Comparison of ENCODE assay signal across 7 cellular contexts in the genomic region with DNA sequence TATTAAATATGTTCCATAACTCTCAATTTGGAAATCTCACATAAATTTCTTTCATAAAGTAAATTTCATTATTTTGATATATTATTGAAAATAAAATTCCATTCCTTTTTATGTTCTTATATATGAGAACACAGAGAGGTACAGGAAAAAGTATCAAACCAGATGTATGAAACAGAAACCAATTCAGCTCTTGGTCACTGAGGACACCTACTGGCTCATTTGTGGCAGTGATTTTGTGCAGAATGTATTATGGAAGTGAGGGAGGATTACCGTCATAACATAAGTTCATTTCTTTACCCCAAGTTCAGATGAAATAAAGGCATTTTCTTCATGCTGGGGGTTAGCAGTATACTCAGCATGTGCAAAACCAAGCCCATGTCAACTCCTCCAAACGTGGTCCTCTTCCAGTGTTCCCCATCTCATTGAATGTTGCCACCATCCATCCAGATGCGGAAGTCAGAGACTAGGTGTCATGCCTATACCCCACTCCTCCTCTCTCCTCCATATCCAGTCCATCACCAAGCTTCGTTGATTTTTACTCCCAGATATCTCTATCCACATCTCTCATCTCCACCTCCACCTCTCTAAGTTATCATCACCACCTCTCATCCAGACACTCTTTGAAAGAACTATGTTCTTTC. TPM values are rescaled to one million over a fixed set of nuclear protein-coding genes. Genes with fewer than 3 reads are reported as not detected.
DNase-seq lines count a peak whose midpoint lies in the region; ATAC-seq and TF ChIP-seq lines count a peak whose summit lies in the region.

No MANE protein-coding gene starts in this region.

- ATAC-seq in GM21717 (IDR thresholded peaks at IDR 0.05; ENCODE audit: unreplicated experiment): peak; percentile 56

- no peak overlapping the region for H3K9ac ChIP-seq in neural progenitor cell

- no peak overlapping the region for H2AFZ ChIP-seq in neural progenitor cell (replicated peaks)

- H3K4me2 ChIP-seq in neural progenitor cell: no peak overlapping the region

- H3K27ac Mint-ChIP-seq in T-helper 2 cell treated with Interferon-gamma antibody and Interleukin-4, amounts not matched to agents 5 μg/mL and 100 μg/mL, for 36 hours: no peak overlapping the region
- H3K27ac Mint-ChIP-seq in neural progenitor cell: no peak overlapping the region

- H4K20me1 ChIP-seq in neural progenitor cell (ENCODE audit: low read depth): no peaks in the 10 kb centered on the region

- H3K79me2 ChIP-seq in neural progenitor cell (ENCODE audit: low read depth): no peaks in the 10 kb centered on the region

- H3K4me3 Mint-ChIP-seq in T-helper 2 cell treated with Interferon-gamma antibody and Interleukin-4, amounts not matched to agents 5 μg/mL and 100 μg/mL, for 36 hours: no peak overlapping the region
- no peak overlapping the region for H3K4me3 Mint-ChIP-seq in neural progenitor cell

- H3F3A ChIP-seq in neural progenitor cell (ENCODE audit: low read depth): no peaks in the 10 kb centered on the region

- H3K4me1 ChIP-seq in neural progenitor cell: no peaks in the 10 kb centered on the region
- no peaks in the 10 kb centered on the region for H3K4me1 ChIP-seq in ovary (ENCODE audit: insufficient read depth)

- no peaks in the 10 kb centered on the region for H3K27me3 ChIP-seq in neural progenitor cell
- no peaks in the 10 kb centered on the region for H3K27me3 ChIP-seq in ovary

- no peak for TF ChIP-seq EP300 in ovary (IDR thresholded peaks at IDR 0.05)

- peaks cover 4% of the 10 kb centered on the region for H3K4me1 Mint-ChIP-seq in T-helper 2 cell treated with Interferon-gamma antibody and Interleukin-4, amounts not matched to agents 5 μg/mL and 100 μg/mL, for 36 hours (ENCODE audit: low read depth)
- no peaks in the 10 kb centered on the region for H3K4me1 Mint-ChIP-seq in neural progenitor cell

- H3K27ac ChIP-seq in neural progenitor cell (no peak overlapping the region), ovary (no peak overlapping the region)

- H3K36me3 Mint-ChIP-seq in T-helper 2 cell treated with Interferon-gamma antibody and Interleukin-4, amounts not matched to agents 5 μg/mL and 100 μg/mL, for 36 hours (ENCODE audit: low read depth): peaks cover 3% of the 10 kb centered on the region
- peaks cover 13% of the 10 kb centered on the region for H3K36me3 Mint-ChIP-seq in neural progenitor cell

- WGBS in ovary, 3 donors: 35 to 40% (median 37%) methylated on average over 4 of the region's 4 CpGs

- DNase-seq in EH (ENCODE audit: low read depth): peak; percentile 71
- peak; percentile 65 for DNase-seq in NAMALWA (ENCODE audit: low spot score)
- peak; percentile 15 for DNase-seq in T-helper 2 cell treated with Interferon-gamma antibody and Interleukin-4, amounts not matched to agents 5 μg/mL and 100 μg/mL, for 36 hours (ENCODE audit: low spot score)
- peak; percentile 84 for DNase-seq in fibroblast of peridontal ligament (ENCODE audit: extremely low read depth)
- DNase-seq in neural progenitor cell (ENCODE audit: low spot score): peak; percentile 32
- DNase-seq in ovary: no peak

- H3K9me3 Mint-ChIP-seq in T-helper 2 cell treated with Interferon-gamma antibody and Interleukin-4, amounts not matched to agents 5 μg/mL and 100 μg/mL, for 36 hours: peaks cover 8% of the 10 kb centered on the region
- H3K9me3 Mint-ChIP-seq in neural progenitor cell: peaks cover 15% of the 10 kb centered on the region

- peaks cover 9% of the 10 kb centered on the region for H3K27me3 Mint-ChIP-seq in T-helper 2 cell treated with Interferon-gamma antibody and Interleukin-4, amounts not matched to agents 5 μg/mL and 100 μg/mL, for 36 hours (ENCODE audit: low read depth)
- no peaks in the 10 kb centered on the region for H3K27me3 Mint-ChIP-seq in neural progenitor cell (ENCODE audit: insufficient read depth, low read depth)

- peak; percentile 76 for TF ChIP-seq CTCF in neural progenitor cell (IDR thresholded peaks at IDR 0.05)
- peak in 1 of 3 donors; percentile 42 for TF ChIP-seq CTCF in ovary (IDR thresholded peaks at IDR 0.05)

- H3K36me3 ChIP-seq in neural progenitor cell (no peaks in the 10 kb centered on the region), ovary (no peaks in the 10 kb centered on the region)

- intact Hi-C loops in ovary (cut with DNase I): no loop called here

- peaks cover 5% of the 10 kb centered on the region for H3K9me3 ChIP-seq in neural progenitor cell (ENCODE audit: low read depth)
- H3K9me3 ChIP-seq in ovary: peaks cover 0 to 3% of the 10 kb centered on the region in 2 donors

- TF ChIP-seq POLR2A in ovary (IDR thresholded peaks at IDR 0.05): no peak

- H3K4me3 ChIP-seq in neural progenitor cell (no peak overlapping the region), ovary (no peak overlapping the region)

RNA-seq across cellular contexts. Expression of a gene that starts 41.7 kb away (rescaled TPM):
- total RNA-seq in neural progenitor cell (ENCODE audit: low replicate concordance) (1.1 and 1.4 TPM in 2 replicates), ovary (1 to 10 TPM in 6 of 7 donors, under 1 TPM in 1; 0.63 to 9.2 (median 2.1) TPM)
- 10 to 100 TPM in 1 of 2 donors, 1 to 10 TPM in 1; 3.4 to 20.0 TPM for polyA plus RNA-seq in ovary

RNA-seq across cellular contexts. Expression of a gene that starts 47.5 kb away (rescaled TPM):
- 8.1 TPM in 2 replicates for total RNA-seq in neural progenitor cell (ENCODE audit: low replicate concordance)
- 10 to 100 TPM in 1 of 7 donors, 1 to 10 TPM in 6; 4.2 to 21.6 (median 6.1) TPM for total RNA-seq in ovary
- polyA plus RNA-seq in ovary: 1 to 10 TPM; 4.7 to 8.2 TPM

RNA-seq across cellular contexts. Expression of a gene that starts 55.1 kb away (rescaled TPM):
- total RNA-seq in neural progenitor cell (ENCODE audit: low replicate concordance): 9.9 and 25.2 TPM in 2 replicates
- total RNA-seq in ovary: 100 to 1,000 TPM in 1 of 7 donors, 10 to 100 TPM in 6; 30.6 to 125 (median 45.5) TPM
- 10 to 100 TPM in 1 of 2 donors, 1 to 10 TPM in 1; 2.5 to 83.3 TPM for polyA plus RNA-seq in ovary

Comparison
In these comparisons a context has a peak if more than half of its experiments do, and no peak if none do; other contexts are left out.
1. DNase-seq: peak in EH (single experiment), NAMALWA (single experiment), T-helper 2 cell treated with Interferon-gamma antibody and Interleukin-4, amounts not matched to agents 5 μg/mL and 100 μg/mL, for 36 hours (single experiment), fibroblast of peridontal ligament (single experiment) and neural progenitor cell (single experiment); none in ovary (0 of 5).